In genomic region chr1:32861904-32862698, GRCh38 we compare ENCODE assay signal across 14 cellular contexts. TPM values are rescaled to one million over a fixed set of nuclear protein-coding genes. Genes with fewer than 3 reads are reported as not detected.
A peak's percentile ranks its signal among the peaks of the same experiment; 100 is the strongest.
DNase-seq lines count a peak whose midpoint lies in the region; ATAC-seq, FAIRE-seq and TF ChIP-seq lines count a peak whose summit lies in the region.
"Had no signal": no experiment of that assay in that cellular context is flagged by ENCODE, and none has a peak within 500 bp of the region (broad histone marks: within the 10 kb centered on the region; RNA-seq: fewer than 3 reads in every experiment).

No MANE protein-coding gene starts in this region.

- no peak for FAIRE-seq in HepG2 (lab: Jason Lieb, UNC)
- FAIRE-seq: colon had no signal

- TF ChIP-seq CTCF in left lung (IDR thresholded peaks at IDR 0.05) (no peak), upper lobe of left lung (IDR thresholded peaks at IDR 0.05) (no peak), HepG2 (CRISPR knock-in tag; IDR thresholded peaks at IDR 0.05) (no peak)

- H3K36me3 ChIP-seq in adipocyte (ENCODE audit: control insufficient read depth, insufficient read depth, low read length, severe bottlenecking): peaks cover 16% of the 10 kb centered on the region
- peaks cover 0 to 35% of the 10 kb centered on the region in 2 donors for H3K36me3 ChIP-seq in left lung
- H3K36me3 ChIP-seq in upper lobe of left lung: peaks cover 3 to 36% (median 5%) of the 10 kb centered on the region in 4 donors
- peaks cover 1 to 7% of the 10 kb centered on the region in 2 experiments; a peak in 2 of 5 replicates for H3K36me3 ChIP-seq in HepG2 (replicated peaks in 1 of 2; ENCODE audit: control insufficient read depth in 1 of 2, insufficient read depth in 2 of 2, low read length in 2 of 2)

- no TSS peak for BruUV-seq in HepG2 (replicated peaks; lab: Mats Ljungman, UMichigan)

- H4K20me1 ChIP-seq in HepG2 (ENCODE audit: insufficient read depth, low read length): no peaks in the 10 kb centered on the region

- H3K4me3 ChIP-seq in adipocyte (ENCODE audit: low read length): no peak overlapping the region
- no peak overlapping the region for H3K4me3 ChIP-seq in left lung
- H3K4me3 ChIP-seq in upper lobe of left lung: no peak overlapping the region
- H3K4me3 ChIP-seq in HepG2 (replicated peaks in 1 of 3; ENCODE audit: insufficient read depth in 1 of 3, low read depth in 2 of 3, low read length in 3 of 3): no peak overlapping the region
- H3K4me3 ChIP-seq: esophagus squamous epithelium, psoas muscle had no signal

- no peak for TF ChIP-seq RAD21 in HepG2 (CRISPR knock-in tag; IDR thresholded peaks at IDR 0.05)

- H3K4me1 ChIP-seq in adipocyte (ENCODE audit: control insufficient read depth, insufficient read depth, low read length) (peaks cover 6% of the 10 kb centered on the region), left lung (no peaks in the 10 kb centered on the region), upper lobe of left lung (peaks cover 0 to 6% (median 2%) of the 10 kb centered on the region in 4 donors), HepG2 (ENCODE audit: insufficient read depth, low read length) (no peaks in the 10 kb centered on the region)

- no peak overlapping the region for H3K4me2 ChIP-seq in HepG2 (ENCODE audit: low read depth, low read length)

- no peaks in the 10 kb centered on the region for H3K27me3 ChIP-seq in adipocyte (replicated peaks; ENCODE audit: control insufficient read depth, insufficient read depth, low read length)
- H3K27me3 ChIP-seq in left lung: no peaks in the 10 kb centered on the region
- H3K27me3 ChIP-seq in upper lobe of left lung: no peaks in the 10 kb centered on the region
- no peaks in the 10 kb centered on the region for H3K27me3 ChIP-seq in HepG2 (ENCODE audit: control insufficient read depth in 1 of 2, insufficient read depth in 2 of 2, low read length in 2 of 2)
- H3K27me3 ChIP-seq: esophagus squamous epithelium had no signal

- H3K27ac ChIP-seq in left lung: no peak overlapping the region
- no peak overlapping the region for H3K27ac ChIP-seq in upper lobe of left lung
- no peak overlapping the region for H3K27ac ChIP-seq in HepG2 (ENCODE audit: extremely low read length, insufficient read depth, low read length)
- H3K27ac ChIP-seq: esophagus squamous epithelium had no signal

- H2AFZ ChIP-seq in HepG2 (ENCODE audit: low read length): no peak overlapping the region

- in situ Hi-C loops in HepG2 (cut with HindIII; ENCODE audit: extremely low pct_ligation_motif_present, low pct_unique_long_range_greater_than_20kb): no loop called here

- 73 to 80% methylated on average over 3 of the region's 3 CpGs for WGBS in upper lobe of left lung, 2 donors
- 93% methylated on average over 3 of the region's 3 CpGs for WGBS in HepG2 (ENCODE audit: low lambda C conversion rate)

- H3K79me2 ChIP-seq in HepG2 (ENCODE audit: insufficient read depth, low read length): no peaks in the 10 kb centered on the region

- DNase-seq in EH (ENCODE audit: low read depth) (peak; percentile 51), adipocyte (ENCODE audit: low read depth) (peak; percentile 31), left lung (no peak), upper lobe of left lung (no peak), HepG2 (ENCODE audit: low spot score) (no peak)
- DNase-seq in stimulated activated CD4-positive, alpha-beta T cell treated with anti-CD3 and anti-CD28 coated beads, Interleukin-2, amount 100 ng/mL, for 48 hours: no peak
- DNase-seq: activated CD8-positive, alpha-beta memory T cell treated with anti-CD3 and anti-CD28 coated beads, Interleukin-2, amount 50 U/mL, for 48 hours; DMS53; esophagus squamous epithelium; GOT3; NCI-H2171; psoas muscle had no signal

- ATAC-seq in left lung (peak; percentile 62), upper lobe of left lung (ENCODE audit: low FRiP score in 2 of 2) (no peak), HepG2 (no peak)
- ATAC-seq: psoas muscle had no signal

- POLR2A ChIA-PET in HepG2 (lab: Yijun Ruan, JAX): no interaction called here

- H3K9ac ChIP-seq in adipocyte (ENCODE audit: low read length) (no peak overlapping the region), HepG2 (ENCODE audit: insufficient read depth, low read depth, low read length) (no peak overlapping the region)

- TF ChIP-seq POLR2A in upper lobe of left lung (IDR thresholded peaks at IDR 0.05): no peak
- TF ChIP-seq POLR2A in HepG2 (IDR thresholded peaks at IDR 0.05; ENCODE audit: insufficient read depth in 1 of 2, low read depth in 2 of 2, low read length in 2 of 2): no peak

- H3K9me3 ChIP-seq in adipocyte (ENCODE audit: control insufficient read depth, low read length) (no peaks in the 10 kb centered on the region), left lung (no peaks in the 10 kb centered on the region), upper lobe of left lung (no peaks in the 10 kb centered on the region), HepG2 (ENCODE audit: low read length) (no peaks in the 10 kb centered on the region)
- H3K9me3 ChIP-seq: esophagus squamous epithelium, psoas muscle had no signal

- CTCF ChIA-PET in HepG2 (lab: Yijun Ruan, JAX; ENCODE audit: low intra/inter-chr PET ratio, low total read pairs): no interaction called here

- intact Hi-C loops in left lung (cut with DNase I): no loop called here
- intact Hi-C loops in HepG2 (cut with micrococcal nuclease; ENCODE audit: unreplicated experiment): no loop called here

- TF ChIP-seq EP300 in upper lobe of left lung (IDR thresholded peaks at IDR 0.05) (no peak), HepG2 (IDR thresholded peaks at IDR 0.05; ENCODE audit: low read depth in 2 of 2, low read length in 2 of 2) (no peak), HepG2 (CRISPR knock-in tag; IDR thresholded peaks at IDR 0.05; ENCODE audit: borderline replicate concordance) (no peak)

RNA-seq across cellular contexts. Expression of gene FNDC5, which starts 8.6 kb away (rescaled TPM):
- total RNA-seq in left lung (1 to 10 TPM in 1 of 2 donors, not detected in 1; 4.6 TPM), upper lobe of left lung (10 to 100 TPM in 1 of 6 donors, 1 to 10 TPM in 2, under 1 TPM in 1, not detected in 2; 0.30 to 10.3 (median 2.2) TPM), HepG2 (2016; rRNA removed; fragmentation: Illumina TruSeq; extraction: Trizol) (1.6 and 3.1 TPM in 2 replicates)
- total RNA-seq in HepG2 (2016; cell fraction: cytosol; rRNA removed; fragmentation: Illumina TruSeq; extraction: Trizol; ENCODE audit: low read depth): 2.6 and 2.8 TPM in 2 replicates
- 1.6 and 2.6 TPM in 2 replicates for total RNA-seq in HepG2 (2016; cell fraction: insoluble cytoplasmic fraction; rRNA removed; fragmentation: Illumina TruSeq; extraction: Trizol)
- 5.4 and 6.4 TPM in 2 replicates for total RNA-seq in HepG2 (2016; cell fraction: membrane; rRNA removed; fragmentation: Illumina TruSeq; extraction: Trizol)
- total RNA-seq in HepG2 (2016; cell fraction: nucleus; rRNA removed; fragmentation: Illumina TruSeq; extraction: Trizol): 1.3 and 2.2 TPM in 2 replicates
- polyA plus RNA-seq in HepG2 (2011; rRNA removed): 1.0 and 1.4 TPM in 2 replicates
- 0.60 and 1.0 TPM in 2 replicates for polyA plus RNA-seq in HepG2 (2011; cell fraction: cytosol; rRNA removed)
- polyA plus RNA-seq in HepG2 (2011; cell fraction: nucleus; rRNA removed): 1.8 and 2.0 TPM in 2 replicates
- polyA plus RNA-seq in HepG2 (2012): 0.46 and 0.56 TPM in 2 replicates
- 4.2 and 5.7 TPM in 2 replicates for polyA plus RNA-seq in HepG2 (2016; cell fraction: cytosol; fragmentation: Illumina TruSeq; extraction: Trizol; ENCODE audit: low read depth)
- polyA plus RNA-seq in HepG2 (2016; cell fraction: insoluble cytoplasmic fraction; fragmentation: Illumina TruSeq; extraction: Trizol; ENCODE audit: low read depth): 1.4 and 1.8 TPM in 2 replicates
- 5.2 and 5.9 TPM in 2 replicates for polyA plus RNA-seq in HepG2 (2016; cell fraction: membrane; fragmentation: Illumina TruSeq; extraction: Trizol; ENCODE audit: low read depth)
- 2.1 and 4.0 TPM in 2 replicates for polyA plus RNA-seq in HepG2 (2016; cell fraction: nucleus; fragmentation: Illumina TruSeq; extraction: Trizol; ENCODE audit: insufficient read depth, low read depth)
- polyA minus RNA-seq in HepG2 (2011; rRNA and poly(A)+ RNA removed; ENCODE audit: low replicate concordance): 0.78 TPM in 1 of 2 replicates, not detected in the other
- polyA minus RNA-seq in HepG2 (2011; cell fraction: cytosol; rRNA and poly(A)+ RNA removed): 0.88 TPM in 1 of 2 replicates, not detected in the other
- 0.62 TPM in 1 of 2 replicates, not detected in the other for polyA minus RNA-seq in HepG2 (2011; cell fraction: nucleus; rRNA and poly(A)+ RNA removed)

RNA-seq across cellular contexts. Expression of gene HPCA, which starts 24.2 kb away (rescaled TPM):
- total RNA-seq in left lung (under 1 TPM in 1 of 2 donors, not detected in 1; 0.35 TPM), upper lobe of left lung (not detected), HepG2 (2016; rRNA removed; fragmentation: Illumina TruSeq; extraction: Trizol) (not detected in 2 replicates)
- total RNA-seq in HepG2 (2016; cell fraction: cytosol; rRNA removed; fragmentation: Illumina TruSeq; extraction: Trizol; ENCODE audit: low read depth): not detected in 2 replicates
- total RNA-seq in HepG2 (2016; cell fraction: insoluble cytoplasmic fraction; rRNA removed; fragmentation: Illumina TruSeq; extraction: Trizol): not detected in 2 replicates
- not detected in 2 replicates for total RNA-seq in HepG2 (2016; cell fraction: membrane; rRNA removed; fragmentation: Illumina TruSeq; extraction: Trizol)
- not detected in 2 replicates for total RNA-seq in HepG2 (2016; cell fraction: nucleus; rRNA removed; fragmentation: Illumina TruSeq; extraction: Trizol)
- not detected in 2 replicates for polyA plus RNA-seq in HepG2 (2011; rRNA removed)
- polyA plus RNA-seq in HepG2 (2011; cell fraction: cytosol; rRNA removed): not detected in 2 replicates
- 0.38 TPM in 1 of 2 replicates, not detected in the other for polyA plus RNA-seq in HepG2 (2011; cell fraction: nucleus; rRNA removed)
- not detected in 2 replicates for polyA plus RNA-seq in HepG2 (2012)
- polyA plus RNA-seq in HepG2 (2016; cell fraction: cytosol; fragmentation: Illumina TruSeq; extraction: Trizol; ENCODE audit: low read depth): not detected in 2 replicates
- polyA plus RNA-seq in HepG2 (2016; cell fraction: insoluble cytoplasmic fraction; fragmentation: Illumina TruSeq; extraction: Trizol; ENCODE audit: low read depth): not detected in 2 replicates
- polyA plus RNA-seq in HepG2 (2016; cell fraction: membrane; fragmentation: Illumina TruSeq; extraction: Trizol; ENCODE audit: low read depth): not detected in 2 replicates
- not detected in 2 replicates for polyA plus RNA-seq in HepG2 (2016; cell fraction: nucleus; fragmentation: Illumina TruSeq; extraction: Trizol; ENCODE audit: insufficient read depth, low read depth)
- polyA minus RNA-seq in HepG2 (2011; rRNA and poly(A)+ RNA removed; ENCODE audit: low replicate concordance): 0.35 TPM in 1 of 2 replicates, not detected in the other
- polyA minus RNA-seq in HepG2 (2011; cell fraction: cytosol; rRNA and poly(A)+ RNA removed): not detected in 2 replicates
- polyA minus RNA-seq in HepG2 (2011; cell fraction: nucleus; rRNA and poly(A)+ RNA removed): not detected in 2 replicates
- total RNA-seq: esophagus squamous epithelium, mononuclear cell, psoas muscle had no signal

RNA-seq across cellular contexts. Expression of gene TMEM54, which starts 39.1 kb away (rescaled TPM):
- total RNA-seq in left lung: 10 to 100 TPM; 29.3 to 87.0 TPM
- total RNA-seq in upper lobe of left lung: 10 to 100 TPM; 37.7 to 94.1 (median 58.6) TPM
- total RNA-seq in HepG2 (2016; rRNA removed; fragmentation: Illumina TruSeq; extraction: Trizol): 0.76 and 2.5 TPM in 2 replicates
- 6.9 and 7.0 TPM in 2 replicates for total RNA-seq in HepG2 (2016; cell fraction: cytosol; rRNA removed; fragmentation: Illumina TruSeq; extraction: Trizol; ENCODE audit: low read depth)
- 0.83 and 1.3 TPM in 2 replicates for total RNA-seq in HepG2 (2016; cell fraction: insoluble cytoplasmic fraction; rRNA removed; fragmentation: Illumina TruSeq; extraction: Trizol)
- 5.0 and 5.4 TPM in 2 replicates for total RNA-seq in HepG2 (2016; cell fraction: membrane; rRNA removed; fragmentation: Illumina TruSeq; extraction: Trizol)
- total RNA-seq in HepG2 (2016; cell fraction: nucleus; rRNA removed; fragmentation: Illumina TruSeq; extraction: Trizol): 1.2 and 1.7 TPM in 2 replicates
- polyA plus RNA-seq in HepG2 (2011; rRNA removed): 2.9 and 4.0 TPM in 2 replicates
- 4.2 and 5.4 TPM in 2 replicates for polyA plus RNA-seq in HepG2 (2011; cell fraction: cytosol; rRNA removed)
- polyA plus RNA-seq in HepG2 (2011; cell fraction: nucleus; rRNA removed): 2.7 and 3.1 TPM in 2 replicates
- polyA plus RNA-seq in HepG2 (2012): 0.43 and 2.3 TPM in 2 replicates
- polyA plus RNA-seq in HepG2 (2016; cell fraction: cytosol; fragmentation: Illumina TruSeq; extraction: Trizol; ENCODE audit: low read depth): 9.6 and 9.8 TPM in 2 replicates
- 1.0 and 1.1 TPM in 2 replicates for polyA plus RNA-seq in HepG2 (2016; cell fraction: insoluble cytoplasmic fraction; fragmentation: Illumina TruSeq; extraction: Trizol; ENCODE audit: low read depth)
- polyA plus RNA-seq in HepG2 (2016; cell fraction: membrane; fragmentation: Illumina TruSeq; extraction: Trizol; ENCODE audit: low read depth): 6.2 and 6.8 TPM in 2 replicates
- polyA plus RNA-seq in HepG2 (2016; cell fraction: nucleus; fragmentation: Illumina TruSeq; extraction: Trizol; ENCODE audit: insufficient read depth, low read depth): 1.3 and 2.6 TPM in 2 replicates
- polyA minus RNA-seq in HepG2 (2011; rRNA and poly(A)+ RNA removed; ENCODE audit: low replicate concordance): 6.4 and 19.0 TPM in 2 replicates
- 1.8 TPM in 1 of 2 replicates, not detected in the other for polyA minus RNA-seq in HepG2 (2011; cell fraction: cytosol; rRNA and poly(A)+ RNA removed)
- 0.75 TPM in 1 of 2 replicates, not detected in the other for polyA minus RNA-seq in HepG2 (2011; cell fraction: nucleus; rRNA and poly(A)+ RNA removed)
- total RNA-seq: mononuclear cell had no signal

RNA-seq across cellular contexts. Expression of gene S100PBP, which starts 44.6 kb away (rescaled TPM):
- total RNA-seq in left lung (10 to 100 TPM; 32.3 to 35.0 TPM), upper lobe of left lung (10 to 100 TPM; 20.8 to 85.9 (median 34.9) TPM), HepG2 (2016; rRNA removed; fragmentation: Illumina TruSeq; extraction: Trizol) (26.1 and 28.4 TPM in 2 replicates)
- total RNA-seq in HepG2 (2016; cell fraction: cytosol; rRNA removed; fragmentation: Illumina TruSeq; extraction: Trizol; ENCODE audit: low read depth): 18.1 and 18.8 TPM in 2 replicates
- total RNA-seq in HepG2 (2016; cell fraction: insoluble cytoplasmic fraction; rRNA removed; fragmentation: Illumina TruSeq; extraction: Trizol): 24.5 and 27.7 TPM in 2 replicates
- total RNA-seq in HepG2 (2016; cell fraction: membrane; rRNA removed; fragmentation: Illumina TruSeq; extraction: Trizol): 22.6 and 25.5 TPM in 2 replicates
- total RNA-seq in HepG2 (2016; cell fraction: nucleus; rRNA removed; fragmentation: Illumina TruSeq; extraction: Trizol): 24.5 and 34.9 TPM in 2 replicates
- 17.9 and 20.4 TPM in 2 replicates for polyA plus RNA-seq in HepG2 (2011; rRNA removed)
- 6.8 and 11.2 TPM in 2 replicates for polyA plus RNA-seq in HepG2 (2011; cell fraction: cytosol; rRNA removed)
- polyA plus RNA-seq in HepG2 (2011; cell fraction: nucleus; rRNA removed): 18.2 and 22.4 TPM in 2 replicates
- 10.8 and 13.1 TPM in 2 replicates for polyA plus RNA-seq in HepG2 (2012)
- 4.2 and 4.7 TPM in 2 replicates for polyA plus RNA-seq in HepG2 (2016; cell fraction: cytosol; fragmentation: Illumina TruSeq; extraction: Trizol; ENCODE audit: low read depth)
- polyA plus RNA-seq in HepG2 (2016; cell fraction: insoluble cytoplasmic fraction; fragmentation: Illumina TruSeq; extraction: Trizol; ENCODE audit: low read depth): 19.5 and 20.9 TPM in 2 replicates
- polyA plus RNA-seq in HepG2 (2016; cell fraction: membrane; fragmentation: Illumina TruSeq; extraction: Trizol; ENCODE audit: low read depth): 5.3 and 5.6 TPM in 2 replicates
- 49.7 and 53.4 TPM in 2 replicates for polyA plus RNA-seq in HepG2 (2016; cell fraction: nucleus; fragmentation: Illumina TruSeq; extraction: Trizol; ENCODE audit: insufficient read depth, low read depth)
- polyA minus RNA-seq in HepG2 (2011; rRNA and poly(A)+ RNA removed; ENCODE audit: low replicate concordance): 20.9 and 25.1 TPM in 2 replicates
- 9.6 and 12.2 TPM in 2 replicates for polyA minus RNA-seq in HepG2 (2011; cell fraction: cytosol; rRNA and poly(A)+ RNA removed)
- polyA minus RNA-seq in HepG2 (2011; cell fraction: nucleus; rRNA and poly(A)+ RNA removed): 44.3 and 47.9 TPM in 2 replicates

RNA-seq across cellular contexts. Expression of gene YARS1, which starts 44.9 kb away (rescaled TPM):
- total RNA-seq in left lung (100 to 1,000 TPM in 1 of 2 donors, 10 to 100 TPM in 1; 80.7 to 126 TPM), upper lobe of left lung (100 to 1,000 TPM in 3 of 6 donors, 10 to 100 TPM in 3; 82.1 to 110 (median 95.1) TPM), HepG2 (2016; rRNA removed; fragmentation: Illumina TruSeq; extraction: Trizol) (102 and 113 TPM in 2 replicates)
- total RNA-seq in HepG2 (2016; cell fraction: cytosol; rRNA removed; fragmentation: Illumina TruSeq; extraction: Trizol; ENCODE audit: low read depth): 36.6 and 40.5 TPM in 2 replicates
- 96.0 and 117 TPM in 2 replicates for total RNA-seq in HepG2 (2016; cell fraction: insoluble cytoplasmic fraction; rRNA removed; fragmentation: Illumina TruSeq; extraction: Trizol)
- total RNA-seq in HepG2 (2016; cell fraction: membrane; rRNA removed; fragmentation: Illumina TruSeq; extraction: Trizol): 43.4 and 44.4 TPM in 2 replicates
- total RNA-seq in HepG2 (2016; cell fraction: nucleus; rRNA removed; fragmentation: Illumina TruSeq; extraction: Trizol): 70.7 and 78.7 TPM in 2 replicates
- 50.1 and 52.2 TPM in 2 replicates for polyA plus RNA-seq in HepG2 (2011; rRNA removed)
- 32.2 and 38.5 TPM in 2 replicates for polyA plus RNA-seq in HepG2 (2011; cell fraction: cytosol; rRNA removed)
- 91.6 and 121 TPM in 2 replicates for polyA plus RNA-seq in HepG2 (2011; cell fraction: nucleus; rRNA removed)
- 124 and 158 TPM in 2 replicates for polyA plus RNA-seq in HepG2 (2012)
- 11.8 and 14.3 TPM in 2 replicates for polyA plus RNA-seq in HepG2 (2016; cell fraction: cytosol; fragmentation: Illumina TruSeq; extraction: Trizol; ENCODE audit: low read depth)
- polyA plus RNA-seq in HepG2 (2016; cell fraction: insoluble cytoplasmic fraction; fragmentation: Illumina TruSeq; extraction: Trizol; ENCODE audit: low read depth): 83.4 and 91.9 TPM in 2 replicates
- 20.7 and 20.8 TPM in 2 replicates for polyA plus RNA-seq in HepG2 (2016; cell fraction: membrane; fragmentation: Illumina TruSeq; extraction: Trizol; ENCODE audit: low read depth)
- 117 TPM in 2 replicates for polyA plus RNA-seq in HepG2 (2016; cell fraction: nucleus; fragmentation: Illumina TruSeq; extraction: Trizol; ENCODE audit: insufficient read depth, low read depth)
- polyA minus RNA-seq in HepG2 (2011; rRNA and poly(A)+ RNA removed; ENCODE audit: low replicate concordance): 68.0 and 103 TPM in 2 replicates
- polyA minus RNA-seq in HepG2 (2011; cell fraction: cytosol; rRNA and poly(A)+ RNA removed): 43.2 and 68.7 TPM in 2 replicates
- polyA minus RNA-seq in HepG2 (2011; cell fraction: nucleus; rRNA and poly(A)+ RNA removed): 63.1 and 101 TPM in 2 replicates

Comparison
In these comparisons a context has a peak if more than half of its experiments do, and no peak if none do; other contexts are left out.
1. DNase-seq: peak in EH (single experiment) and adipocyte (single experiment); none in left lung (0 of 2), upper lobe of left lung (0 of 2), stimulated activated CD4-positive, alpha-beta T cell treated with anti-CD3 and anti-CD28 coated beads, Interleukin-2, amount 100 ng/mL, for 48 hours (0 of 2) and HepG2 (single experiment).